Comparison of ENCODE assay signal across 8 cellular contexts in genomic region chr1:167721617-167722151, GRCh38. TPM values are rescaled to one million over a fixed set of nuclear protein-coding genes. Genes with fewer than 3 reads are reported as not detected.
DNase-seq lines count a peak whose midpoint lies in the region; ATAC-seq, FAIRE-seq and TF ChIP-seq lines count a peak whose summit lies in the region.

Gene MPZL1 (plus strand): TSS chr1:167721982. CDS start chr1:167722152, 170 bp downstream.

- H3K79me2 ChIP-seq in H1 (ENCODE audit: control insufficient read depth in 1 of 2, insufficient read depth in 2 of 2, low read length in 2 of 2) (peaks cover 3 to 40% of the 10 kb centered on the region in 2 experiments; a peak in 3 of 4 replicates), mesendoderm (ENCODE audit: control insufficient read depth, insufficient read depth, low read length) (peaks cover 41% of the 10 kb centered on the region)

- H3K79me1 ChIP-seq in H1 (ENCODE audit: low read depth, low read length) (peaks cover 9% of the 10 kb centered on the region; the same call in 1 of the 2 replicates), mesendoderm (ENCODE audit: low read length) (peaks cover 9% of the 10 kb centered on the region)

- no peak within 1 kb of the TSS; the same call in 1 of the 2 replicates for H2BK20ac ChIP-seq in H1 (ENCODE audit: low read length)

- H2AK5ac ChIP-seq in H1 (ENCODE audit: low read depth, low read length), result no peak within 1 kb of the TSS
- no peak within 1 kb of the TSS for H2AK5ac ChIP-seq in mesendoderm (ENCODE audit: low read length)

- H3K56ac ChIP-seq in H1 (replicated peaks; ENCODE audit: insufficient read length, low read depth, low read length) (peak within 1 kb of the TSS; percentile 40), mesendoderm (ENCODE audit: low read length) (peak within 1 kb of the TSS; percentile 94)

- no peaks in the 10 kb centered on the region for H3K23me2 ChIP-seq in H1 (ENCODE audit: low read depth, low read length)

- H4K8ac ChIP-seq in H1 (ENCODE audit: extremely low read depth, insufficient read depth, low read length), result peak within 1 kb of the TSS; percentile 87
- no peak within 1 kb of the TSS for H4K8ac ChIP-seq in mesendoderm (ENCODE audit: low read depth, low read length)

- H3K4ac ChIP-seq in H1 (replicated peaks; ENCODE audit: insufficient read length, low read depth, low read length), result no peak within 1 kb of the TSS
- H3K4ac ChIP-seq in mesendoderm (ENCODE audit: low read depth, low read length), result peak within 1 kb of the TSS; percentile 73

- H3K4me1 ChIP-seq in H1 (replicated peaks in 1 of 4; ENCODE audit: control insufficient read depth in 3 of 4, insufficient read depth in 4 of 4, low read length in 3 of 4) (peaks cover 3 to 4% (median 3%) of the 10 kb centered on the region in 4 experiments; a peak in 3 of 7 replicates), mesendoderm (ENCODE audit: control insufficient read depth, low read depth, low read length) (peaks cover 23% of the 10 kb centered on the region)

- H2BK15ac ChIP-seq in H1 (ENCODE audit: low read length), result peak within 1 kb of the TSS; percentile 34; the same call in 1 of the 2 replicates
- H2BK15ac ChIP-seq in mesendoderm (replicated peaks; ENCODE audit: low read depth), result no peak within 1 kb of the TSS

- H3K9ac ChIP-seq in H1 (replicated peaks in 1 of 4; ENCODE audit: extremely low read depth in 1 of 4, low read depth in 3 of 4, low read length in 3 of 4) (peak within 1 kb of the TSS; percentile 55 to 76 (median 64)), mesendoderm (ENCODE audit: low read length) (peak within 1 kb of the TSS; percentile 93)

- H2BK120ac ChIP-seq in H1 (replicated peaks; ENCODE audit: low read depth, low read length) (no peak within 1 kb of the TSS), mesendoderm (ENCODE audit: low read depth, low read length) (peak within 1 kb of the TSS; percentile 66)

- peak within 1 kb of the TSS; percentile 63 for H4K5ac ChIP-seq in H1 (ENCODE audit: insufficient read length, low read depth, low read length)
- H4K5ac ChIP-seq in mesendoderm (ENCODE audit: low read length), result no peak within 1 kb of the TSS

- TF ChIP-seq POLR2A in H1 (IDR thresholded peaks at IDR 0.05; ENCODE audit: control extremely low read depth in 1 of 2, low read depth in 2 of 2, low read length in 2 of 2), result peak in 1 of 2 experiments; percentile 58; a peak in 1 of 3 replicates

- H4K91ac ChIP-seq in H1 (replicated peaks; ENCODE audit: insufficient read length, low read length), result no peak within 1 kb of the TSS

- H3K36me3 ChIP-seq in H1 (ENCODE audit: control insufficient read depth in 2 of 4, insufficient read depth in 4 of 4, low read length in 3 of 4), result 0 out of 8 replicates have a peak, but pooled peaks cover 0 to 4% (median 0%) of the 10 kb centered on the region in 4 experiments
- H3K36me3 ChIP-seq in mesendoderm (ENCODE audit: control insufficient read depth, insufficient read depth, low read length), result no peaks in the 10 kb centered on the region

- H3K9me3 ChIP-seq in H1 (ENCODE audit: insufficient read depth in 2 of 2, low read depth in 1 of 2, low read length in 1 of 2), result no peaks in the 10 kb centered on the region

- H3K23ac ChIP-seq in H1 (ENCODE audit: insufficient read length), result no peak within 1 kb of the TSS
- peak within 1 kb of the TSS; percentile 45 for H3K23ac ChIP-seq in mesendoderm (ENCODE audit: low read length)

- no peak within 1 kb of the TSS for H2BK5ac ChIP-seq in H1 (ENCODE audit: low read depth, low read length)
- H2BK5ac ChIP-seq in mesendoderm (ENCODE audit: low read length), result peak within 1 kb of the TSS; percentile 88

- H3K18ac ChIP-seq in H1 (ENCODE audit: extremely low read depth, low read length), result peak within 1 kb of the TSS; percentile 86; the same call in 1 of the 2 replicates
- peak within 1 kb of the TSS; percentile 94 for H3K18ac ChIP-seq in mesendoderm (ENCODE audit: low read length)

- peak; percentile 96 for DNase-seq in COLO668 (lab: John Stamatoyannopoulos, UW; ENCODE audit: unreplicated experiment)
- peak; percentile 98 for DNase-seq in HPDE6-E6E7 (ENCODE audit: extremely low spot score)
- DNase-seq in NOMO-1 (lab: John Stamatoyannopoulos, UW; ENCODE audit: unreplicated experiment in 2 of 2), result peak; percentile 73 to 88
- DNase-seq in activated CD8-positive, alpha-beta memory T cell treated with anti-CD3 and anti-CD28 coated beads for 48 hours (ENCODE audit: low read depth in 2 of 3, low spot score in 2 of 3), result peak; percentile 82 to 97 (median 93)
- DNase-seq in H1 (ENCODE audit: low read depth in 1 of 2, low spot score in 2 of 2), result peak in 1 of 2 experiments; percentile 98
- peak; percentile 93 for DNase-seq in mesendoderm
- peak; percentile 87 for DNase-seq in stimulated activated CD8-positive, alpha-beta memory T cell treated with anti-CD3 and anti-CD28 coated beads, Interleukin-12 subunit alpha, Interleukin-12 subunit beta, amount 100 ng/mL, for 4 hours (ENCODE audit: low read depth)

- TF ChIP-seq CTCF in H1 (IDR thresholded peaks at IDR 0.05; ENCODE audit: control extremely low read depth in 1 of 3, insufficient read depth in 1 of 3, low read depth in 1 of 3, low read length in 3 of 3), result no peak

- peak within 1 kb of the TSS; percentile 74 for H2AFZ ChIP-seq in H1 (ENCODE audit: low read length)

- H3K27me3 ChIP-seq in H1 (replicated peaks in 1 of 4; ENCODE audit: control insufficient read depth in 3 of 4, extremely low read depth in 1 of 4, insufficient read depth in 3 of 4, low read length in 3 of 4) (no peaks in the 10 kb centered on the region), mesendoderm (ENCODE audit: insufficient read depth, low read length, poor library complexity) (no peaks in the 10 kb centered on the region)

- H2BK12ac ChIP-seq in H1 (ENCODE audit: low read depth, low read length), result no peak within 1 kb of the TSS

- ATAC-seq in GM19467 (IDR thresholded peaks at IDR 0.05; ENCODE audit: unreplicated experiment), result peak; percentile 91

- CTCF ChIA-PET in H1 (lab: Charles Lee; ENCODE audit: partially characterized antibody), result interaction anchor here (1.1 to 1.7 kb wide), 2 partner anchors 47 to 364 kb away, joined by 3 read pairs; no protein-coding TSS in a partner anchor

- no peak for TF ChIP-seq RAD21 in H1 (IDR thresholded peaks at IDR 0.05 in 1 of 2, conservative IDR thresholded peaks at IDR 0.05 in 1 of 2; ENCODE audit: low read depth in 2 of 2, low read length in 2 of 2)

- H4K20me1 ChIP-seq in H1 (replicated peaks in 1 of 2; ENCODE audit: control insufficient read depth in 1 of 2, insufficient read depth in 2 of 2, low read length in 2 of 2), result peaks cover 7 to 13% of the 10 kb centered on the region in 2 experiments

- POLR2A ChIA-PET in H1 (lab: Charles Lee; ENCODE audit: partially characterized antibody), result interaction anchor here (0.9 to 1.3 kb wide), 2 partner anchors 9 to 214 kb away, joined by 4 to 5 read pairs; partner anchors contain the start of gene DCAF6

- H3K4me2 ChIP-seq in H1 (ENCODE audit: insufficient read depth in 1 of 2, low read depth in 2 of 2, low read length in 2 of 2), result peak within 1 kb of the TSS; percentile 75 to 84
- H3K4me2 ChIP-seq in mesendoderm (ENCODE audit: low read length), result peak within 1 kb of the TSS; percentile 90

- H3K27ac ChIP-seq in H1 (ENCODE audit: low read depth, low read length), result no peak within 1 kb of the TSS; the same call in 1 of the 2 replicates
- peak within 1 kb of the TSS; percentile 87 for H3K27ac ChIP-seq in mesendoderm (ENCODE audit: low read depth, low read length)

- H3K4me3 ChIP-seq in H1 (ENCODE audit: extremely low read depth in 1 of 4, insufficient read depth in 2 of 4, low read depth in 3 of 4, low read length in 4 of 4), result peak within 1 kb of the TSS; percentile 81 to 97 (median 88)
- H3K4me3 ChIP-seq in mesendoderm (ENCODE audit: low read length), result peak within 1 kb of the TSS; percentile 90

- no peak within 1 kb of the TSS for H3K14ac ChIP-seq in H1 (ENCODE audit: insufficient read length)

- FAIRE-seq in H1 (lab: Jason Lieb, UNC), result no peak

- WGBS in H1 (ENCODE audit: extremely low coverage in 1 of 2, insufficient coverage in 1 of 2, insufficient read length in 1 of 2, insufficient replicate concordance in 2 of 2, low coverage in 1 of 2, low lambda C conversion rate in 2 of 2, missing lambda C conversion rate in 1 of 2), 2 experiments, result 1% methylated on average over 48 of the region's 52 CpGs; no CpG with 5 or more reads in 1 of the 2 experiments
- WGBS in mesendoderm (ENCODE audit: extremely low coverage, insufficient coverage, low lambda C conversion rate), result no CpG with 5 or more reads among the region's 52 CpGs

- TF ChIP-seq EP300 in H1 (IDR thresholded peaks at IDR 0.05; ENCODE audit: borderline replicate concordance in 1 of 2, low read depth in 2 of 2, low read length in 2 of 2), result no peak

TF ChIP-seq in H1, 55 proteins besides CTCF, POLR2A, EP300 and RAD21 (continues in another document):
- peak; percentile 59; the same call in 1 of the 2 replicates for TF ChIP-seq BACH1 (IDR thresholded peaks at IDR 0.05; ENCODE audit: low read length)
- no peak for TF ChIP-seq RFX5 (IDR thresholded peaks at IDR 0.05; ENCODE audit: borderline replicate concordance, low read depth, low read length)
- TF ChIP-seq TAF7 (optimal IDR thresholded peaks at IDR 0.05; ENCODE audit: borderline replicate concordance, low read depth, low read length), result no peak
- peak; percentile 90 for TF ChIP-seq CHD2 (IDR thresholded peaks at IDR 0.05; ENCODE audit: low read length)
- no peak for TF ChIP-seq ZNF274 (IDR thresholded peaks at IDR 0.05; ENCODE audit: borderline replicate concordance, extremely low read depth, low read length)
- no peak for TF ChIP-seq CTBP2 (IDR thresholded peaks at IDR 0.05; ENCODE audit: borderline replicate concordance, insufficient read depth, insufficient read length, low read length)
- peak in 1 of 2 experiments; percentile 15; a peak in 1 of 4 replicates for TF ChIP-seq HDAC2 (IDR thresholded peaks at IDR 0.05; ENCODE audit: borderline replicate concordance in 1 of 2, low read depth in 2 of 2, low read length in 2 of 2)
- no peak for TF ChIP-seq RNF2 (IDR thresholded peaks at IDR 0.05; ENCODE audit: borderline replicate concordance, low read depth, low read length, missing control alignments, poor library complexity, severe bottlenecking)
- TF ChIP-seq SP2 (IDR thresholded peaks at IDR 0.05; ENCODE audit: low read length), result peak; percentile 76
- peak; percentile 63 for TF ChIP-seq TAF1 (IDR thresholded peaks at IDR 0.05; ENCODE audit: low read depth, low read length)
- TF ChIP-seq CHD1 (IDR thresholded peaks at IDR 0.05; ENCODE audit: low read depth, low read length), result no peak

RNA-seq across cellular contexts. Expression of gene MPZL1, which starts in this region (rescaled TPM):
- total RNA-seq in H1 (2021; fragmentation: NEBNext Ultra II Directional; extraction: Animal tissue kit (Norgen Biotek cat#: 25700)), result 120 and 128 TPM in 2 replicates
- polyA plus RNA-seq in H1 (2011; rRNA removed), result 31.1 and 37.8 TPM in 2 replicates
- 36.1 TPM for polyA plus RNA-seq in H1 (2011; cell fraction: cytosol; rRNA removed)
- 25.1 TPM for polyA plus RNA-seq in H1 (2011; cell fraction: nucleus; rRNA removed)
- polyA plus RNA-seq in H1 (2012, experiment 1 of 2), result 38.9 to 72.5 TPM (median 40.5 TPM) in 4 replicates
- polyA plus RNA-seq in H1 (2012, experiment 2 of 2), result 14.1 TPM
- polyA plus RNA-seq in H1 (2013, experiment 1 of 2), result 65.8 TPM
- polyA plus RNA-seq in H1 (2013, experiment 2 of 2), result 82.6 TPM
- 61.1 and 88.5 TPM in 2 replicates for polyA minus RNA-seq in H1 (2011; rRNA and poly(A)+ RNA removed)
- 51.2 TPM for polyA minus RNA-seq in H1 (2011; cell fraction: cytosol; rRNA and poly(A)+ RNA removed)
- polyA minus RNA-seq in H1 (2011; cell fraction: nucleus; rRNA and poly(A)+ RNA removed), result 52.0 TPM
- polyA plus RNA-seq in mesendoderm (2013, experiment 1 of 2), result 77.1 TPM
- polyA plus RNA-seq in mesendoderm (2013, experiment 2 of 2), result 72.5 TPM
